In genomic region chr13:113110048-113110851, GRCh38 we compare ENCODE assay signal across 8 cellular contexts. TPM values are rescaled to one million over a fixed set of nuclear protein-coding genes. Genes with fewer than 3 reads are reported as not detected.
DNase-seq lines count a peak whose midpoint lies in the region; ATAC-seq and TF ChIP-seq lines count a peak whose summit lies in the region.

No MANE protein-coding gene starts in this region.

- no CpG with 5 or more reads among the region's 99 CpGs for WGBS in iPS DF 6.9 (ENCODE audit: insufficient coverage, insufficient read length)
- WGBS in tibial nerve, 2 donors, result 2 to 4% methylated on average over 5 to 53 of the region's 99 CpGs

- TF ChIP-seq EP300 in tibial nerve (IDR thresholded peaks at IDR 0.05), result no peak

- ATAC-seq in GM23338 (peak; percentile 63), GM18861 (IDR thresholded peaks at IDR 0.05; ENCODE audit: unreplicated experiment) (no peak)

- peak overlapping the region; percentile 54 for H3K4me3 ChIP-seq in GM23338
- H3K4me3 ChIP-seq in iPS DF 6.9 (ENCODE audit: low read length), result peak overlapping the region; percentile 33; the same call in 1 of the 2 replicates
- H3K4me3 ChIP-seq in skeletal muscle tissue (ENCODE audit: low read length in 3 of 3), result peak overlapping the region in 2 of 3 donors; percentile 32 to 49
- peak overlapping the region in 2 of 4 donors; percentile 33 to 46 for H3K4me3 ChIP-seq in tibial nerve

- peaks cover 21% of the 10 kb centered on the region for H3K27me3 Mint-ChIP-seq in GM23338 (ENCODE audit: insufficient read depth, low read depth, poor library complexity)
- H3K27me3 Mint-ChIP-seq in activated naive CD4-positive, alpha-beta T cell treated with anti-CD3 and anti-CD28 coated beads, Interleukin-2, amount 10 ng/mL, durations not matched to agents 7 days and 5 days, result peaks cover 31% of the 10 kb centered on the region

- no peaks in the 10 kb centered on the region for H3K79me2 ChIP-seq in GM23338 (replicated peaks; ENCODE audit: insufficient read depth)

- H3K9me3 ChIP-seq in iPS DF 6.9 (ENCODE audit: control insufficient read depth, insufficient read depth, low read length) (no peaks in the 10 kb centered on the region), skeletal muscle tissue (ENCODE audit: control insufficient read depth in 3 of 3, low read length in 3 of 3) (no peaks in the 10 kb centered on the region), tibial nerve (no peaks in the 10 kb centered on the region)

- in situ Hi-C loops in GM13977 (cut with MboI; ENCODE audit: low pct_unique_long_range_greater_than_20kb, low sequenced_read_pairs, unreplicated experiment), result no loop called here

- H3K4me1 ChIP-seq in GM23338 (ENCODE audit: insufficient read depth) (peaks cover 4% of the 10 kb centered on the region; the same call in 1 of the 2 replicates), iPS DF 6.9 (ENCODE audit: control insufficient read depth, insufficient read depth, low read length) (peaks cover 12% of the 10 kb centered on the region), skeletal muscle tissue (ENCODE audit: control insufficient read depth in 3 of 3, insufficient read depth in 3 of 3, low read length in 3 of 3) (peaks cover 0 to 6% (median 3%) of the 10 kb centered on the region in 3 donors), tibial nerve (peaks cover 0 to 20% (median 10%) of the 10 kb centered on the region in 4 donors)

- DNase-seq in GM23338 (ENCODE audit: low spot score), result peak; percentile 55
- peak; percentile 41 for DNase-seq in activated naive CD4-positive, alpha-beta T cell treated with anti-CD3 and anti-CD28 coated beads, Interleukin-2, amount 10 ng/mL, durations not matched to agents 7 days and 5 days
- no peak for DNase-seq in iPS DF 6.9 (ENCODE audit: low read depth, low spot score)
- DNase-seq in GM13977 (ENCODE audit: low spot score), result no peak
- no peak for DNase-seq in NCI-H2196 treated with DMSO at 0.1 percent for 48 hours (lab: John Stamatoyannopoulos, UW; ENCODE audit: unreplicated experiment)
- no peak for DNase-seq in tibial nerve (ENCODE audit: low spot score in 2 of 2)

- H3K36me3 ChIP-seq in GM23338 (ENCODE audit: insufficient read depth), result no peaks in the 10 kb centered on the region
- H3K36me3 ChIP-seq in iPS DF 6.9 (ENCODE audit: control insufficient read depth, insufficient read depth, low read length), result peaks cover 3% of the 10 kb centered on the region; the same call in 1 of the 2 replicates
- H3K36me3 ChIP-seq in skeletal muscle tissue (ENCODE audit: control insufficient read depth in 3 of 3, insufficient read depth in 3 of 3, low read length in 3 of 3), result no peaks in the 10 kb centered on the region
- no peaks in the 10 kb centered on the region for H3K36me3 ChIP-seq in tibial nerve

- TF ChIP-seq POLR2A in tibial nerve (IDR thresholded peaks at IDR 0.05), result no peak

- H3K9ac ChIP-seq in skeletal muscle tissue (ENCODE audit: low read depth in 1 of 3, low read length in 3 of 3), result no peak overlapping the region

- H3K9me3 Mint-ChIP-seq in GM23338, result peaks cover 10% of the 10 kb centered on the region; the same call in 2 of the 3 replicates
- H3K9me3 Mint-ChIP-seq in activated naive CD4-positive, alpha-beta T cell treated with anti-CD3 and anti-CD28 coated beads, Interleukin-2, amount 10 ng/mL, durations not matched to agents 7 days and 5 days, result no peaks in the 10 kb centered on the region

- H2AFZ ChIP-seq in GM23338, result peak overlapping the region; percentile 94

- no peaks in the 10 kb centered on the region for H3K9me2 ChIP-seq in GM23338 (ENCODE audit: insufficient read depth)

- peak overlapping the region; percentile 54; the same call in 2 of the 3 replicates for H3K4me3 Mint-ChIP-seq in GM23338
- no peak overlapping the region for H3K4me3 Mint-ChIP-seq in activated naive CD4-positive, alpha-beta T cell treated with anti-CD3 and anti-CD28 coated beads, Interleukin-2, amount 10 ng/mL, durations not matched to agents 7 days and 5 days

- no peaks in the 10 kb centered on the region for H3F3A ChIP-seq in GM23338 (replicated peaks; ENCODE audit: low read depth)

- peaks cover 28% of the 10 kb centered on the region for H3K27me3 ChIP-seq in GM23338 (ENCODE audit: insufficient read depth)
- H3K27me3 ChIP-seq in iPS DF 6.9 (ENCODE audit: control insufficient read depth, insufficient read depth, low read length), result peaks cover 26% of the 10 kb centered on the region; the same call in 1 of the 2 replicates
- H3K27me3 ChIP-seq in skeletal muscle tissue (ENCODE audit: control insufficient read depth in 3 of 3, insufficient read depth in 3 of 3, low read length in 3 of 3), result peaks cover 37 to 55% (median 51%) of the 10 kb centered on the region in 3 donors
- peaks cover 0 to 29% of the 10 kb centered on the region in 2 donors for H3K27me3 ChIP-seq in tibial nerve

- CTCF ChIA-PET in activated naive CD4-positive, alpha-beta T cell treated with anti-CD3 and anti-CD28 coated beads, Interleukin-2, amount 10 ng/mL, durations not matched to agents 7 days and 5 days (lab: Charles Lee), result interaction anchor here (1.1 kb wide), 1 partner anchor 167 kb away, joined by 3 read pairs; no protein-coding TSS in a partner anchor

- H3K4me2 ChIP-seq in GM23338, result peak overlapping the region; percentile 80

- peaks cover 5% of the 10 kb centered on the region; the same call in 2 of the 3 replicates for H3K4me1 Mint-ChIP-seq in GM23338
- no peaks in the 10 kb centered on the region for H3K4me1 Mint-ChIP-seq in activated naive CD4-positive, alpha-beta T cell treated with anti-CD3 and anti-CD28 coated beads, Interleukin-2, amount 10 ng/mL, durations not matched to agents 7 days and 5 days

- no peak overlapping the region for H3K27ac ChIP-seq in GM23338 (ENCODE audit: low read depth)
- H3K27ac ChIP-seq in iPS DF 6.9 (ENCODE audit: low read length), result no peak overlapping the region
- no peak overlapping the region for H3K27ac ChIP-seq in skeletal muscle tissue (ENCODE audit: low read depth, low read length)
- no peak overlapping the region for H3K27ac ChIP-seq in tibial nerve

- no peaks in the 10 kb centered on the region for H4K20me1 ChIP-seq in GM23338 (replicated peaks; ENCODE audit: insufficient read depth)

- no peak overlapping the region for H3K27ac Mint-ChIP-seq in GM23338
- no peak overlapping the region for H3K27ac Mint-ChIP-seq in activated naive CD4-positive, alpha-beta T cell treated with anti-CD3 and anti-CD28 coated beads, Interleukin-2, amount 10 ng/mL, durations not matched to agents 7 days and 5 days

- TF ChIP-seq CTCF in GM23338 (conservative IDR thresholded peaks at IDR 0.05; ENCODE audit: low read depth in 2 of 2) (no peak), GM13977 (IDR thresholded peaks at IDR 0.05; ENCODE audit: extremely low read depth, insufficient read depth, missing control alignments) (no peak), tibial nerve (IDR thresholded peaks at IDR 0.05) (no peak)

- H3K36me3 Mint-ChIP-seq in GM23338 (ENCODE audit: low read depth), result peaks cover 4% of the 10 kb centered on the region; the same call in 2 of the 3 replicates
- peaks cover 3% of the 10 kb centered on the region for H3K36me3 Mint-ChIP-seq in activated naive CD4-positive, alpha-beta T cell treated with anti-CD3 and anti-CD28 coated beads, Interleukin-2, amount 10 ng/mL, durations not matched to agents 7 days and 5 days

TF ChIP-seq in GM23338, 12 proteins besides CTCF, POLR2A, EP300 and RAD21 (continues in another document):
- no peak for TF ChIP-seq REST (IDR thresholded peaks at IDR 0.05; ENCODE audit: unreplicated experiment)

RNA-seq across cellular contexts. Expression of gene F7, which starts 4.7 kb away (rescaled TPM):
- total RNA-seq in GM23338 (2014; rRNA removed; shearing (Covaris generic)), result 0.16 and 0.24 TPM in 2 replicates
- polyA plus RNA-seq in GM23338 (2016; fragmentation: Nextera tagmentation; extraction: Ambion mirVana), result 0.16 and 0.21 TPM in 2 replicates
- total RNA-seq in skeletal muscle tissue, result under 0.01 TPM
- total RNA-seq in tibial nerve, result not detected

RNA-seq across cellular contexts. Expression of gene F10, which starts 12.3 kb away (rescaled TPM):
- 0.76 and 1.0 TPM in 2 replicates for total RNA-seq in GM23338 (2014; rRNA removed; shearing (Covaris generic))
- polyA plus RNA-seq in GM23338 (2016; fragmentation: Nextera tagmentation; extraction: Ambion mirVana), result 1.6 and 1.7 TPM in 2 replicates
- total RNA-seq in skeletal muscle tissue (33.9 TPM), tibial nerve (10 to 100 TPM; 12.0 to 44.3 (median 17.3) TPM)

RNA-seq across cellular contexts. Expression of gene PROZ, which starts 48.2 kb away (rescaled TPM):
- total RNA-seq in GM23338 (2014; rRNA removed; shearing (Covaris generic)), result not detected in 2 replicates
- polyA plus RNA-seq in GM23338 (2016; fragmentation: Nextera tagmentation; extraction: Ambion mirVana), result 0.21 and 0.53 TPM in 2 replicates
- total RNA-seq in skeletal muscle tissue (not detected), tibial nerve (not detected)

Comparison
In these comparisons a context has a peak if more than half of its experiments do, and no peak if none do; other contexts are left out.
1. DNase-seq: peak in GM23338 (single experiment) and activated naive CD4-positive, alpha-beta T cell treated with anti-CD3 and anti-CD28 coated beads, Interleukin-2, amount 10 ng/mL, durations not matched to agents 7 days and 5 days (single experiment); none in iPS DF 6.9 (single experiment), GM13977 (single experiment), NCI-H2196 treated with DMSO at 0.1 percent for 48 hours (single experiment) and tibial nerve (0 of 2).